Comparison of ENCODE assay signal across 9 cellular contexts in the genomic region with DNA sequence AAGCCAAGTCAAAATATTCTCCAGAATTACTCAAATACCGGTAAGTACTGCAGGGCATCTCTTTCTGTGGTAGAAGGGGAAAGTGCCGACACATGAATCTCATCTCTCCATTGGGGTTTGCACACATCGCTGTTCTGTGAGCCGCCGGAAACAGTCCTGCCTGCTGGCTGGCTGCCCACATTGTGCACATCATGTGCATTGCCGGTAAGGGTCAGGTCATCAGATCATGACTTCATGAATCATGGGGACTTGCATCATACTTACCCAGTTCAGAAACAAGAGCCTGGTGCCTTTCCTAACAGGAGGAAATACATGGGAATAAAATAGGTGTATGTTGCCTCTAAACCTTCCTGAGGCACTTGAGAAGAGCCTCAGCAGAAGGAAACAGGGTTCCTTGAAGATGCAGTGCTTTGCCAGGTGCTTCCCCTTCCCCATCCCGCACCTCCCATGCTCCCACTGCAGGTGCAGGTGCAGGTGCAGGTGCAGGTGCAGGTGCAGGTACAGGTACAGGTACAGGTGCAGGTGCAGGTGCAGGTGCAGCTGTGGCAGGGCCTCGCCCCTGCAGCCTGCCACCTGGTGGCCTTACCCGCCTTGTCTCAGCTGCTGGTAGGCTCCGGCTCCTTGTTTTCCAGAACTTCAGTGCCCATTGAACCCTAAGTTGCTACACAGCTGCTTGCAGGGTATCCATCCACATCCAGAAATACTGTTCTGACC. TPM values are rescaled to one million over a fixed set of nuclear protein-coding genes. Genes with fewer than 3 reads are reported as not detected.
DNase-seq lines count a peak whose midpoint lies in the region; ATAC-seq, FAIRE-seq and TF ChIP-seq lines count a peak whose summit lies in the region.
"Had no signal": no experiment of that assay in that cellular context is flagged by ENCODE, and none has a peak within 500 bp of the region (broad histone marks: within the 10 kb centered on the region; RNA-seq: fewer than 3 reads in every experiment).

No MANE protein-coding gene starts in this region.

- DNase-seq in BE2C, result peak; percentile 34
- DNase-seq in GM23338 (ENCODE audit: low spot score), result peak; percentile 62
- DNase-seq in T1000 (lab: John Stamatoyannopoulos, UW), result peak; percentile 28
- DNase-seq in kidney, result peak; percentile 88
- DNase-seq in NCI-H2081 treated with DMSO at 0.1 percent for 48 hours (lab: John Stamatoyannopoulos, UW), result no peak
- DNase-seq in DMS 273 treated with DMSO at 0.1 percent for 48 hours (lab: John Stamatoyannopoulos, UW), result no peak

- H3K36me3 ChIP-seq in BE2C (no peaks in the 10 kb centered on the region), GM23338 (ENCODE audit: insufficient read depth) (no peaks in the 10 kb centered on the region), kidney (ENCODE audit: control insufficient read depth in 1 of 2, insufficient read depth in 2 of 2, low read length in 2 of 2) (no peaks in the 10 kb centered on the region)
- H3K36me3 ChIP-seq: breast epithelium had no signal

- peaks cover 4% of the 10 kb centered on the region; the same call in 2 of the 3 replicates for H3K36me3 Mint-ChIP-seq in GM23338 (ENCODE audit: low read depth)

- H3K4me3 Mint-ChIP-seq in GM23338, result no peak overlapping the region

- ATAC-seq in GM23338, result peak; percentile 85
- ATAC-seq in HG03571 (IDR thresholded peaks at IDR 0.05; ENCODE audit: unreplicated experiment), result no peak
- no peak for ATAC-seq in HG02840 (IDR thresholded peaks at IDR 0.05; ENCODE audit: low FRiP score, unreplicated experiment)

- H4K20me1 ChIP-seq in GM23338 (replicated peaks; ENCODE audit: insufficient read depth), result peaks cover 4% of the 10 kb centered on the region

- no peak overlapping the region for H3K4me2 ChIP-seq in GM23338

- no peak for FAIRE-seq in kidney (lab: Jason Lieb, UNC)

- peak overlapping the region; percentile 31 for H3K27ac Mint-ChIP-seq in GM23338

- H3K27ac ChIP-seq in GM23338 (ENCODE audit: low read depth), result no peak overlapping the region
- peak overlapping the region in 1 of 2 donors; percentile 60 for H3K27ac ChIP-seq in kidney (ENCODE audit: low read depth in 2 of 2, low read length in 2 of 2)
- H3K27ac ChIP-seq: breast epithelium had no signal

- H3K4me3 ChIP-seq in BE2C (ENCODE audit: low read depth, low read length), result no peak overlapping the region
- H3K4me3 ChIP-seq in GM23338, result no peak overlapping the region
- no peak overlapping the region for H3K4me3 ChIP-seq in kidney (ENCODE audit: low read length in 2 of 2)
- H3K4me3 ChIP-seq: breast epithelium had no signal

- H3K4me1 ChIP-seq in BE2C (no peaks in the 10 kb centered on the region), GM23338 (ENCODE audit: insufficient read depth) (peaks cover 3% of the 10 kb centered on the region; the same call in 1 of the 2 replicates), kidney (ENCODE audit: control insufficient read depth in 1 of 2, insufficient read depth in 1 of 2, low read depth in 1 of 2, low read length in 2 of 2) (peaks cover 5 to 8% of the 10 kb centered on the region in 2 donors)
- H3K4me1 ChIP-seq: breast epithelium had no signal

- H2AFZ ChIP-seq in GM23338, result no peak overlapping the region

- no peak overlapping the region for H3K9ac ChIP-seq in kidney (ENCODE audit: low read length in 2 of 2)

- no peaks in the 10 kb centered on the region for H3K9me3 Mint-ChIP-seq in GM23338

- H3K27me3 Mint-ChIP-seq in GM23338 (ENCODE audit: insufficient read depth, low read depth, poor library complexity), result no peaks in the 10 kb centered on the region

- H3F3A ChIP-seq in GM23338 (replicated peaks; ENCODE audit: low read depth), result no peaks in the 10 kb centered on the region

- H3K9me3 ChIP-seq in BE2C (no peaks in the 10 kb centered on the region), kidney (ENCODE audit: control insufficient read depth in 1 of 2, low read length in 2 of 2) (no peaks in the 10 kb centered on the region)
- H3K9me3 ChIP-seq: breast epithelium had no signal

- H3K9me2 ChIP-seq in GM23338 (ENCODE audit: insufficient read depth), result no peaks in the 10 kb centered on the region

- no peaks in the 10 kb centered on the region for H3K27me3 ChIP-seq in BE2C
- no peaks in the 10 kb centered on the region for H3K27me3 ChIP-seq in GM23338 (ENCODE audit: insufficient read depth)
- H3K27me3 ChIP-seq: breast epithelium had no signal

- intact Hi-C loops in kidney (cut with DNase I), result no loop called here

- H3K4me1 Mint-ChIP-seq in GM23338, result peaks cover 13% of the 10 kb centered on the region; the same call in 2 of the 3 replicates

- no peak for TF ChIP-seq CTCF in BE2C (IDR thresholded peaks at IDR 0.05; ENCODE audit: low read depth, low read length)
- TF ChIP-seq CTCF in GM23338 (conservative IDR thresholded peaks at IDR 0.05; ENCODE audit: low read depth in 2 of 2), result peak; percentile 36 to 73; a peak in 3 of 4 replicates
- peak; percentile 32 for TF ChIP-seq CTCF in kidney (IDR thresholded peaks at IDR 0.05; ENCODE audit: borderline replicate concordance, extremely low read depth, insufficient read depth)

- H3K79me2 ChIP-seq in GM23338 (replicated peaks; ENCODE audit: insufficient read depth), result no peaks in the 10 kb centered on the region

TF ChIP-seq in GM23338, 12 proteins besides CTCF, POLR2A, EP300 and RAD21:
- TF ChIP-seq, protein P1, sequence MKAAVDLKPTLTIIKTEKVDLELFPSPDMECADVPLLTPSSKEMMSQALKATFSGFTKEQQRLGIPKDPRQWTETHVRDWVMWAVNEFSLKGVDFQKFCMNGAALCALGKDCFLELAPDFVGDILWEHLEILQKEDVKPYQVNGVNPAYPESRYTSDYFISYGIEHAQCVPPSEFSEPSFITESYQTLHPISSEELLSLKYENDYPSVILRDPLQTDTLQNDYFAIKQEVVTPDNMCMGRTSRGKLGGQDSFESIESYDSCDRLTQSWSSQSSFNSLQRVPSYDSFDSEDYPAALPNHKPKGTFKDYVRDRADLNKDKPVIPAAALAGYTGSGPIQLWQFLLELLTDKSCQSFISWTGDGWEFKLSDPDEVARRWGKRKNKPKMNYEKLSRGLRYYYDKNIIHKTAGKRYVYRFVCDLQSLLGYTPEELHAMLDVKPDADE (IDR thresholded peaks at IDR 0.05), result no peak

RNA-seq across cellular contexts. Expression of a gene that starts 26.5 kb away (rescaled TPM):
- not detected for polyA plus RNA-seq in BE2C (2012; ENCODE audit: insufficient read depth, insufficient read length, low read depth)
- total RNA-seq in GM23338 (2014; rRNA removed; shearing (Covaris generic)), result 11.1 and 14.3 TPM in 2 replicates
- 4.5 and 4.9 TPM in 2 replicates for polyA plus RNA-seq in GM23338 (2016; fragmentation: Nextera tagmentation; extraction: Ambion mirVana)
- total RNA-seq in kidney, result 22.2 TPM
- polyA plus RNA-seq in kidney (ENCODE audit: insufficient read depth, low read depth, low replicate concordance), result 31.4 TPM

Comparison
In these comparisons a context has a peak if more than half of its experiments do, and no peak if none do; other contexts are left out.
1. DNase-seq: peak in BE2C (single experiment), GM23338 (single experiment), T1000 (single experiment) and kidney (single experiment); none in NCI-H2081 treated with DMSO at 0.1 percent for 48 hours (single experiment) and DMS 273 treated with DMSO at 0.1 percent for 48 hours (single experiment).